Comparison of ENCODE assay signal across 23 cellular contexts in the genomic region with DNA sequence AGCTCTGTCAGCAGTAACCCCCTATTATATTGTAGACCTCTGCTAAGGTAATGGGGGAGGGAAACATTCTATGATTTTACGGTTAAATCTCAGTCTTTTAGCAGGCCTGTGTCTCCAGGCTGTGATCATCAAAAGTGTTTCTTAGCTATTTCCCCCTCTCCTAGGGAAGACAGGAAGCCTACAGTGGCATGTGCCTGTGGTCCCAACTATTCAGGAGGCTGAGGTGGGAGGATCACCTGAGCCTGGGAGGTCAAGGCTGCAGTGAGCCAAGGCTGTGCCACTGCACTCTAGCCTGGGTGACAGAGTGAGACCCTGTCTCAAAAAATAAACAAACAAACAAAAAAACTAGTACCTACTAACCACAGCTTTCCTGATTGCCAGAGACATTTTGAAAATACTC.
"Had no signal": no experiment of that assay in that cellular context is flagged by ENCODE, and none has a peak within 500 bp of the region (broad histone marks: within the 10 kb centered on the region; RNA-seq: fewer than 3 reads in every experiment).

No MANE protein-coding gene starts in this region.

- H3K4me3 Mint-ChIP-seq: activated CD8-positive, alpha-beta memory T cell treated with anti-CD3 and anti-CD28 coated beads, Interleukin-2, amount 10 ng/mL, durations not matched to agents 7 days and 5 days; activated naive CD4-positive, alpha-beta T cell treated with anti-CD3 and anti-CD28 coated beads, Interleukin-2, amount 50 U/mL, for 24 hours; activated T-cell treated with anti-CD3 and anti-CD28 coated beads, Interleukin-2, amount 50 U/mL, for 24 hours; activated T-helper 1 cell treated with anti-CD3 and anti-CD28 coated beads, Interleukin-12 subunit alpha, Interleukin-12 subunit beta, Interleukin-2, Interleukin-4 antibody, amounts not matched to agents 30 ng/mL and 10 ng/mL and 1 ng/mL, durations not matched to agents 14 hours and 24 hours and 36 hours; brain; T-helper 1 cell treated with Interleukin-12 subunit alpha and Interleukin-12 subunit beta and Interleukin-4 antibody, amounts not matched to agents 30 μg/mL and 1 μg/mL, for 36 hours; WTC11 had no signal

- H3K27me3 Mint-ChIP-seq: activated CD8-positive, alpha-beta memory T cell treated with anti-CD3 and anti-CD28 coated beads, Interleukin-2, amount 10 ng/mL, durations not matched to agents 7 days and 5 days; activated naive CD4-positive, alpha-beta T cell treated with anti-CD3 and anti-CD28 coated beads, Interleukin-2, amount 50 U/mL, for 24 hours; activated T-cell treated with anti-CD3 and anti-CD28 coated beads, Interleukin-2, amount 50 U/mL, for 24 hours; brain had no signal

- H3K27me3 ChIP-seq: cardiac muscle cell, SJCRH30 had no signal

- H3K27ac Mint-ChIP-seq: activated CD8-positive, alpha-beta memory T cell treated with anti-CD3 and anti-CD28 coated beads, Interleukin-2, amount 10 ng/mL, durations not matched to agents 7 days and 5 days; activated naive CD4-positive, alpha-beta T cell treated with anti-CD3 and anti-CD28 coated beads, Interleukin-2, amount 50 U/mL, for 24 hours; activated T-cell treated with anti-CD3 and anti-CD28 coated beads, Interleukin-2, amount 50 U/mL, for 24 hours; activated T-helper 1 cell treated with anti-CD3 and anti-CD28 coated beads, Interleukin-12 subunit alpha, Interleukin-12 subunit beta, Interleukin-2, Interleukin-4 antibody, amounts not matched to agents 30 ng/mL and 10 ng/mL and 1 ng/mL, durations not matched to agents 14 hours and 24 hours and 36 hours; T-helper 1 cell treated with Interleukin-12 subunit alpha and Interleukin-12 subunit beta and Interleukin-4 antibody, amounts not matched to agents 30 μg/mL and 1 μg/mL, for 36 hours; WTC11 had no signal

- H3K4me2 ChIP-seq: KMS-11 had no signal

- DNase-seq: activated CD4-positive, alpha-beta T cell treated with anti-CD3 and anti-CD28 coated beads for 48 hours; activated CD4-positive, alpha-beta T cell treated with anti-CD3 and anti-CD28 coated beads, Interleukin-2, amount 50 U/mL, for 48 hours; activated CD4-positive, CD25-positive, alpha-beta regulatory T cell treated with anti-CD3 and anti-CD28 coated beads, Interleukin-2, amount 50 U/mL, for 72 hours; activated CD8-positive, alpha-beta memory T cell treated with anti-CD3 and anti-CD28 coated beads, Interleukin-2, amount 10 ng/mL, durations not matched to agents 7 days and 5 days; activated effector memory CD4-positive, alpha-beta T cell treated with Interleukin-2 at 50 U/mL for 16 hours; activated naive CD4-positive, alpha-beta T cell; activated T-cell treated with anti-CD3 and anti-CD28 coated beads, Interleukin-2, amount 50 U/mL, for 24 hours; NCI-H1092; NCI-H1417; NCI-H1930; NCI-H2171; NCI-H2227 treated with DMSO at 0.1 percent for 48 hours; NK-92 treated with Interleukin-12 subunit alpha and Interleukin-12 subunit beta, amount 100 ng/mL, for 24 hours; SJCRH30; T-helper 9 cell had no signal

- ATAC-seq: activated CD8-positive, alpha-beta memory T cell treated with anti-CD3 and anti-CD28 coated beads, Interleukin-2, amount 10 ng/mL, durations not matched to agents 7 days and 5 days; Panc1; WTC11 had no signal

- H3K9me3 ChIP-seq: SJCRH30 had no signal

- H3K9me3 Mint-ChIP-seq: activated naive CD4-positive, alpha-beta T cell treated with anti-CD3 and anti-CD28 coated beads, Interleukin-2, amount 50 U/mL, for 24 hours; activated T-cell treated with anti-CD3 and anti-CD28 coated beads, Interleukin-2, amount 50 U/mL, for 24 hours; activated T-helper 1 cell treated with anti-CD3 and anti-CD28 coated beads, Interleukin-12 subunit alpha, Interleukin-12 subunit beta, Interleukin-2, Interleukin-4 antibody, amounts not matched to agents 30 ng/mL and 10 ng/mL and 1 ng/mL, durations not matched to agents 14 hours and 24 hours and 36 hours; T-helper 1 cell treated with Interleukin-12 subunit alpha and Interleukin-12 subunit beta and Interleukin-4 antibody, amounts not matched to agents 30 μg/mL and 1 μg/mL, for 36 hours had no signal

- H3K4me1 Mint-ChIP-seq: activated naive CD4-positive, alpha-beta T cell treated with anti-CD3 and anti-CD28 coated beads, Interleukin-2, amount 50 U/mL, for 24 hours; brain had no signal

- H3K4me3 ChIP-seq: cardiac muscle cell, SJCRH30 had no signal

- H3K9ac ChIP-seq: KMS-11 had no signal

- H3K27ac ChIP-seq: cardiac muscle cell, KMS-11, SJCRH30 had no signal
